ENCODE assay signal across 27 cellular contexts in genomic region chr20:4871486-4871885, GRCh38.
"Had no signal": no experiment of that assay in that cellular context is flagged by ENCODE, and none has a peak within 500 bp of the region (broad histone marks: within the 10 kb centered on the region; RNA-seq: fewer than 3 reads in every experiment).

No MANE protein-coding gene starts in this region.

- H3K4me3 Mint-ChIP-seq: activated CD4-positive, alpha-beta memory T cell treated with anti-CD3 and anti-CD28 coated beads for 36 hours; activated CD4-positive, alpha-beta T cell treated with anti-CD3 and anti-CD28 coated beads, Interleukin-2, amount 10 ng/mL, durations not matched to agents 24 days and 14 days; activated naive CD4-positive, alpha-beta T cell treated with anti-CD3 and anti-CD28 coated beads, Interleukin-2, amount 50 U/mL, for 24 hours; activated naive CD8-positive, alpha-beta T cell treated with anti-CD3 and anti-CD28 coated beads, Interleukin-2, amount 50 U/mL, for 24 hours; activated T-cell treated with anti-CD3 and anti-CD28 coated beads, Interleukin-2, amount 50 U/mL, for 72 hours; endodermal cell; naive thymus-derived CD8-positive, alpha-beta T cell; T-helper 1 cell treated with Interleukin-12 subunit alpha and Interleukin-12 subunit beta and Interleukin-4 antibody, amounts not matched to agents 30 μg/mL and 1 μg/mL, for 36 hours; type B pancreatic cell had no signal

- ATAC-seq: activated naive CD8-positive, alpha-beta T cell treated with anti-CD3 and anti-CD28 coated beads, Interleukin-2, amount 50 U/mL, for 24 hours; activated T-cell treated with anti-CD3 and anti-CD28 coated beads, Interleukin-2, amount 50 U/mL, for 72 hours; esophagus mucosa; left cardiac atrium; naive thymus-derived CD8-positive, alpha-beta T cell; stimulated activated naive CD8-positive, alpha-beta T cell treated with anti-CD3 and anti-CD28 coated beads, Interleukin-15, Interleukin-2, amounts not matched to agents 100 U/mL and 50 U/mL, for 24 hours had no signal

- H3K27me3 Mint-ChIP-seq: activated CD4-positive, alpha-beta memory T cell treated with anti-CD3 and anti-CD28 coated beads for 36 hours; activated CD4-positive, alpha-beta T cell treated with anti-CD3 and anti-CD28 coated beads, Interleukin-2, amount 10 ng/mL, durations not matched to agents 24 days and 14 days; activated naive CD4-positive, alpha-beta T cell treated with anti-CD3 and anti-CD28 coated beads, Interleukin-2, amount 50 U/mL, for 24 hours; activated naive CD8-positive, alpha-beta T cell treated with anti-CD3 and anti-CD28 coated beads, Interleukin-2, amount 50 U/mL, for 24 hours; naive thymus-derived CD8-positive, alpha-beta T cell; type B pancreatic cell had no signal

- H3K27ac ChIP-seq: right lobe of liver, thoracic aorta, uterus had no signal

- H3K4me1 Mint-ChIP-seq: activated naive CD8-positive, alpha-beta T cell treated with anti-CD3 and anti-CD28 coated beads, Interleukin-2, amount 50 U/mL, for 24 hours; endodermal cell had no signal

- H3K27ac Mint-ChIP-seq: activated CD4-positive, alpha-beta memory T cell treated with anti-CD3 and anti-CD28 coated beads for 36 hours; activated CD4-positive, alpha-beta T cell treated with anti-CD3 and anti-CD28 coated beads, Interleukin-2, amount 10 ng/mL, durations not matched to agents 24 days and 14 days; activated naive CD4-positive, alpha-beta T cell treated with anti-CD3 and anti-CD28 coated beads, Interleukin-2, amount 50 U/mL, for 24 hours; activated naive CD8-positive, alpha-beta T cell treated with anti-CD3 and anti-CD28 coated beads, Interleukin-2, amount 50 U/mL, for 24 hours; activated T-cell treated with anti-CD3 and anti-CD28 coated beads, Interleukin-2, amount 50 U/mL, for 72 hours; T-helper 1 cell treated with Interleukin-12 subunit alpha and Interleukin-12 subunit beta and Interleukin-4 antibody, amounts not matched to agents 30 μg/mL and 1 μg/mL, for 36 hours; type B pancreatic cell had no signal

- DNase-seq: activated CD4-positive, alpha-beta memory T cell treated with anti-CD3 and anti-CD28 coated beads for 36 hours; activated CD4-positive, alpha-beta T cell treated with anti-CD3 and anti-CD28 coated beads, Interleukin-2, amount 10 ng/mL, durations not matched to agents 24 days and 14 days; activated CD4-positive, CD25-positive, alpha-beta regulatory T cell treated with anti-CD3 and anti-CD28 coated beads, Interleukin-2, amount 50 U/mL, for 72 hours; activated gamma-delta T cell; activated naive CD8-positive, alpha-beta T cell treated with anti-CD3 and anti-CD28 coated beads, Interleukin-2, amount 50 U/mL, for 24 hours; activated T-cell treated with anti-CD3 and anti-CD28 coated beads, Interleukin-2, amount 50 U/mL, for 72 hours; amygdala; caudate nucleus; endodermal cell; foreskin fibroblast; hippocampal formation; left cardiac atrium; mammary epithelial cell; naive thymus-derived CD8-positive, alpha-beta T cell; stimulated activated CD4-positive, alpha-beta T cell treated with anti-CD3 and anti-CD28 coated beads, Interleukin-1b, Interleukin-23, amount 100 ng/mL, for 48 hours; stimulated activated CD4-positive, alpha-beta T cell treated with anti-CD3 and anti-CD28 coated beads, Interleukin-4, amount 100 ng/mL, for 4 hours; stimulated activated CD8-positive, alpha-beta memory T cell treated with anti-CD3 and anti-CD28 coated beads, Interleukin-4, amount 100 ng/mL, for 48 hours; stimulated activated naive CD8-positive, alpha-beta T cell treated with anti-CD3 and anti-CD28 coated beads, Interleukin-15, Interleukin-2, amounts not matched to agents 100 U/mL and 50 U/mL, for 24 hours; SW 1271; T1000; uterus had no signal

- H3K9me3 Mint-ChIP-seq: activated CD4-positive, alpha-beta memory T cell treated with anti-CD3 and anti-CD28 coated beads for 36 hours; activated CD4-positive, alpha-beta T cell treated with anti-CD3 and anti-CD28 coated beads, Interleukin-2, amount 10 ng/mL, durations not matched to agents 24 days and 14 days; activated naive CD4-positive, alpha-beta T cell treated with anti-CD3 and anti-CD28 coated beads, Interleukin-2, amount 50 U/mL, for 24 hours; activated naive CD8-positive, alpha-beta T cell treated with anti-CD3 and anti-CD28 coated beads, Interleukin-2, amount 50 U/mL, for 24 hours; activated T-cell treated with anti-CD3 and anti-CD28 coated beads, Interleukin-2, amount 50 U/mL, for 72 hours; endodermal cell; naive thymus-derived CD8-positive, alpha-beta T cell; T-helper 1 cell treated with Interleukin-12 subunit alpha and Interleukin-12 subunit beta and Interleukin-4 antibody, amounts not matched to agents 30 μg/mL and 1 μg/mL, for 36 hours; type B pancreatic cell had no signal
